ENCODE assay signal across 19 cellular contexts in the genomic region with DNA sequence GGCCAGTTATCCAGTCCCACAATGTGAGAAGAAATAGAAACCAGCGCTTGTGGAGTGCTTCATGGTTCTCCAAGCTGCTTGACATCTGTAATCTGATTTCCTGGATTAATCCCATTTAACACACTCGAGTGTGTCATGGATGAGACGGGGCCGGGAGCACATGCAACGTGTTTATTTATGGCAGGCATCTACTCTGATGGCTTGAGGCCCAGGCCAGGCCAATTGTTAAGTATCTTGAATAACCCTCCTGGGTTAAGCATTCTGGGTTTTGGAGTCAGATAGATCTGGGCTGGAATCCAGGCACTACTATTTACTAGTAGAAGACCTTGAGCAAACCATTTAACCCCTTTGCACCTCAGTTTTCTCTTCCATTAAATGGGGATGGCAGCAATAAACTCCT. TPM values are rescaled to one million over a fixed set of nuclear protein-coding genes. Genes with fewer than 3 reads are reported as not detected.
"Had no signal": no experiment of that assay in that cellular context is flagged by ENCODE, and none has a peak within 500 bp of the region (broad histone marks: within the 10 kb centered on the region; RNA-seq: fewer than 3 reads in every experiment).

No MANE protein-coding gene starts in this region.

- H3K36me3 ChIP-seq: colonic mucosa, esophagus muscularis mucosa, gastroesophageal sphincter had no signal

- ATAC-seq: activated CD8-positive, alpha-beta T cell treated with anti-CD3 and anti-CD28 coated beads, Interleukin-2, amount 10 ng/mL, durations not matched to agents 7 days and 5 days; activated naive CD4-positive, alpha-beta T cell treated with anti-CD3 and anti-CD28 coated beads, Interleukin-2, amount 50 U/mL, for 72 hours; gastroesophageal sphincter; naive thymus-derived CD4-positive, alpha-beta T cell; sciatic nerve; stimulated activated naive B cell treated with anti-CD40 and anti-IgM and Interleukin-4, amounts not matched to agents 10 μg/mL and 1 μg/mL and 100 μg/mL, for 72 hours had no signal

- H3K4me3 ChIP-seq: colonic mucosa, dorsolateral prefrontal cortex, esophagus muscularis mucosa, gastroesophageal sphincter, testis had no signal

- DNase-seq: activated CD4-positive, alpha-beta T cell treated with anti-CD3 and anti-CD28 coated beads for 1 hour; activated CD4-positive, alpha-beta T cell treated with anti-CD3 and anti-CD28 coated beads, Interleukin-2, amount 50 U/mL, for 1 hour; activated CD8-positive, alpha-beta T cell treated with anti-CD3 and anti-CD28 coated beads, Interleukin-2, amount 10 ng/mL, durations not matched to agents 7 days and 5 days; activated gamma-delta T cell treated with Interleukin-2 at 50 U/mL for 16 hours; colonic mucosa; dorsolateral prefrontal cortex; head of caudate nucleus; hypothalamus; naive thymus-derived CD4-positive, alpha-beta T cell; stimulated activated CD4-positive, alpha-beta T cell treated with anti-CD3 and anti-CD28 coated beads, Interleukin-2, amount 100 ng/mL, for 48 hours; stimulated activated CD8-positive, alpha-beta memory T cell treated with anti-CD3 and anti-CD28 coated beads, Interleukin-4, amount 100 ng/mL, for 48 hours; stimulated activated naive B cell treated with anti-CD40 and anti-IgM and Interleukin-4, amounts not matched to agents 10 μg/mL and 1 μg/mL and 100 μg/mL, for 72 hours; testis had no signal

- H3K4me1 ChIP-seq: colonic mucosa had no signal

- H3K27ac ChIP-seq: colonic mucosa, dorsolateral prefrontal cortex, esophagus muscularis mucosa, gastroesophageal sphincter, testis, VCaP had no signal

- H3K9me3 ChIP-seq: colonic mucosa, esophagus muscularis mucosa, gastroesophageal sphincter, testis had no signal

- H3K27me3 ChIP-seq: colonic mucosa, dorsolateral prefrontal cortex, esophagus muscularis mucosa, testis had no signal

RNA-seq across cellular contexts. Expression of a gene that starts 37.5 kb away (rescaled TPM):
- total RNA-seq: renal cortical epithelial cell had no signal
